ENCODE assay signal across 21 cellular contexts in the genomic region with DNA sequence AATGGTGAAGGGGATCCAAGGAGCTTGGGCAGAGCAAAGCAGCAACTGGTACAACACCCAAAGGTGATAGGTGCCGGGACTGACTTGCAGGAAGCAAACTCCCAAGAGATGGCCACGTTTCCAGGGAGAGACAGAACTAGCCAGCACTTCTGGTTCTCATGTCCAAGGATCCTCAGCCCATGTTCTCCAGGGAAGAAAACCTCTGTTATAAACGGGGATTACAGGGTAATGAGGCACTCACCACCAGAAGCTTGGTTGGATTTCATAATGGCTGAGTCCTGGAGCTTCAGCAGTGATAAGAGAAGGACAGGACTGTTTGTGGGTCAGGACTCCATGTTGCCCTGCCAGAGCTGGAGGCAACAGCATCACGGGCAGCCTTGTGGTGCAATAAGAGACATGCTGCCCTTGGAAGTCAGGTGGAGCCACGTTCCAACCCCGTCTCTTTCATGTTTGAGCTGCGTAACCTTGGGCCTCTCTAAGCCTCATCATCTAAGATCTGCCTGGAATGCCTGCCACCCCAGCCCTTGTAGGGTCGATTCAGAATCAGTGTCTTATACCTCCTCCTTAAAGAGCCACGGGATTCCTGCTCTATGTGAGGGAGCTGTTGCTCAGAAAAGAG.
DNase-seq lines count a peak whose midpoint lies in the region; ATAC-seq and TF ChIP-seq lines count a peak whose summit lies in the region.
"Had no signal": no experiment of that assay in that cellular context is flagged by ENCODE, and none has a peak within 500 bp of the region (broad histone marks: within the 10 kb centered on the region; RNA-seq: fewer than 3 reads in every experiment).

No MANE protein-coding gene starts in this region.

- ATAC-seq in HCT116 = no peak
- no peak for ATAC-seq in activated T-helper 17 cell treated with anti-CD3 and anti-CD28 coated beads, Interleukin-2, amount 50 U/mL, for 72 hours (replicated peaks)
- ATAC-seq in HG03565 (IDR thresholded peaks at IDR 0.05; ENCODE audit: unreplicated experiment) = no peak
- ATAC-seq: effector memory CD8-positive, alpha-beta T cell; GM23338; upper lobe of right lung had no signal

- H3K9ac ChIP-seq in HCT116 (ENCODE audit: low read length) (no peak overlapping the region), skeletal muscle satellite cell (ENCODE audit: low read depth, low read length) (peak overlapping the region; percentile 72)
- H3K9ac ChIP-seq: neural progenitor cell had no signal

- H3K79me2 ChIP-seq in HCT116 (ENCODE audit: insufficient read depth, low read length) = no peaks in the 10 kb centered on the region

- H3K4me1 ChIP-seq in HCT116 (ENCODE audit: control insufficient read depth in 1 of 2, insufficient read depth in 2 of 2, low read length in 2 of 2) (peaks cover 11 to 52% of the 10 kb centered on the region in 2 experiments), ascending aorta (peaks cover 11 to 37% of the 10 kb centered on the region in 2 donors), skeletal muscle satellite cell (ENCODE audit: control insufficient read depth, insufficient read depth, low read length) (peaks cover 81% of the 10 kb centered on the region)

- H3K9me3 ChIP-seq in HCT116 (ENCODE audit: control insufficient read depth in 1 of 2, insufficient read depth in 1 of 2, low read depth in 1 of 2, low read length in 2 of 2) (no peaks in the 10 kb centered on the region), ascending aorta (no peaks in the 10 kb centered on the region), skeletal muscle satellite cell (replicated peaks; ENCODE audit: low read length) (no peaks in the 10 kb centered on the region)
- H3K9me3 ChIP-seq: upper lobe of right lung had no signal

- H2AFZ ChIP-seq in HCT116 (ENCODE audit: low read depth, low read length, poor library complexity, severe bottlenecking) = peak overlapping the region; percentile 21
- H2AFZ ChIP-seq: GM23338 had no signal

- peaks cover 38% of the 10 kb centered on the region for H3K27me3 Mint-ChIP-seq in activated T-helper 17 cell treated with anti-CD3 and anti-CD28 coated beads, Interleukin-2, amount 50 U/mL, for 72 hours

- no peaks in the 10 kb centered on the region for H4K20me1 ChIP-seq in HCT116 (ENCODE audit: insufficient read depth)

- POLR2A ChIA-PET in HCT116 (lab: Charles Lee) = no interaction called here

- H3K9me3 Mint-ChIP-seq in activated T-helper 17 cell treated with anti-CD3 and anti-CD28 coated beads, Interleukin-2, amount 50 U/mL, for 72 hours = no peaks in the 10 kb centered on the region
- H3K9me3 Mint-ChIP-seq: activated naive CD8-positive, alpha-beta T cell treated with anti-CD3 and anti-CD28 coated beads, Interleukin-2, amount 50 U/mL, for 24 hours; effector memory CD8-positive, alpha-beta T cell had no signal

- H3K4me2 ChIP-seq in HCT116 (ENCODE audit: low read length) (peak overlapping the region; percentile 66), skeletal muscle satellite cell (ENCODE audit: low read length) (peak overlapping the region; percentile 70)
- H3K4me2 ChIP-seq: GM23338, neural progenitor cell had no signal

- H3K36me3 Mint-ChIP-seq in activated T-helper 17 cell treated with anti-CD3 and anti-CD28 coated beads, Interleukin-2, amount 50 U/mL, for 72 hours (ENCODE audit: low read depth) = no peaks in the 10 kb centered on the region
- H3K36me3 Mint-ChIP-seq: neural progenitor cell had no signal

- no peak overlapping the region for H3K4me3 Mint-ChIP-seq in activated T-helper 17 cell treated with anti-CD3 and anti-CD28 coated beads, Interleukin-2, amount 50 U/mL, for 72 hours
- H3K4me3 Mint-ChIP-seq: activated naive CD8-positive, alpha-beta T cell treated with anti-CD3 and anti-CD28 coated beads, Interleukin-2, amount 50 U/mL, for 24 hours; effector memory CD8-positive, alpha-beta T cell; GM23338; IgD-negative memory B cell; neural progenitor cell had no signal

- CTCF ChIA-PET in HCT116 (lab: Charles Lee) = interaction anchor here (4.2 kb wide), 1 partner anchor 16 kb away, joined by 23 read pairs; no protein-coding TSS in a partner anchor

- no peaks in the 10 kb centered on the region for H3K9me2 ChIP-seq in HCT116 (ENCODE audit: insufficient read depth)

- no peak for DNase-seq in HCT116 (ENCODE audit: low read depth, low spot score)
- peak in 1 of 2 donors; percentile 44 for DNase-seq in ascending aorta (ENCODE audit: low spot score in 2 of 2)
- peak; percentile 25 for DNase-seq in fibroblast of mammary gland (ENCODE audit: low read depth)
- DNase-seq in SIG-M5 (lab: John Stamatoyannopoulos, UW) = no peak
- no peak for DNase-seq in retina
- DNase-seq: activated CD4-positive, CD25-positive, alpha-beta regulatory T cell; activated CD8-positive, alpha-beta memory T cell treated with anti-CD3 and anti-CD28 coated beads for 24 hours; activated naive CD8-positive, alpha-beta T cell treated with anti-CD3 and anti-CD28 coated beads, Interleukin-2, amount 50 U/mL, for 24 hours; COR-L47; effector memory CD8-positive, alpha-beta T cell; midbrain; NCI-H2107; NCI-H69; stimulated activated naive CD4-positive, alpha-beta T cell treated with Interleukin-2 at 50 U/mL for 16 hours; upper lobe of right lung had no signal

- intact Hi-C loops in HCT116 (cut with micrococcal nuclease) = loop anchor here (10.0 kb wide), 1 partner anchor 327 kb away; no protein-coding TSS in a partner anchor
- intact Hi-C loops in ascending aorta (cut with DNase I) = loop anchor here (2.0 to 10.0 kb wide), 6 partner anchors 13 to 887 kb away; a partner anchor contains a TSS

- H3K36me3 ChIP-seq in HCT116 (ENCODE audit: control insufficient read depth in 1 of 2, insufficient read depth in 2 of 2, low read length in 2 of 2) (no peaks in the 10 kb centered on the region), ascending aorta (no peaks in the 10 kb centered on the region), skeletal muscle satellite cell (ENCODE audit: insufficient read depth, low read length) (no peaks in the 10 kb centered on the region)
- H3K36me3 ChIP-seq: neural progenitor cell, upper lobe of right lung had no signal

- no peak for TF ChIP-seq POLR2A in HCT116 (IDR thresholded peaks at IDR 0.05; ENCODE audit: borderline replicate concordance, extremely low read depth, insufficient read depth, insufficient read length)

- BruUV-seq in HCT116 (replicated peaks; lab: Mats Ljungman, UMichigan) = no TSS peak

- H3K4me3 ChIP-seq in HCT116 (replicated peaks in 1 of 2; ENCODE audit: low read depth in 1 of 2, low read length in 2 of 2) (no peak overlapping the region), ascending aorta (no peak overlapping the region), fibroblast of mammary gland (ENCODE audit: control insufficient read depth, low read depth, low read length) (no peak overlapping the region), skeletal muscle satellite cell (ENCODE audit: low read length) (peak overlapping the region; percentile 2)
- H3K4me3 ChIP-seq: GM23338, neural progenitor cell, upper lobe of right lung had no signal

- H3K27ac Mint-ChIP-seq in activated T-helper 17 cell treated with anti-CD3 and anti-CD28 coated beads, Interleukin-2, amount 50 U/mL, for 72 hours = no peak overlapping the region
- H3K27ac Mint-ChIP-seq: activated naive CD8-positive, alpha-beta T cell treated with anti-CD3 and anti-CD28 coated beads, Interleukin-2, amount 50 U/mL, for 24 hours; effector memory CD8-positive, alpha-beta T cell; GM23338; neural progenitor cell had no signal

- TF ChIP-seq CTCF in HCT116 (IDR thresholded peaks at IDR 0.05 in 2 of 3, conservative IDR thresholded peaks at IDR 0.05 in 1 of 3; ENCODE audit: borderline replicate concordance in 1 of 3, insufficient read depth in 1 of 3, low read depth in 2 of 3, low read length in 2 of 3) (no peak), ascending aorta (IDR thresholded peaks at IDR 0.05) (no peak), fibroblast of mammary gland (conservative IDR thresholded peaks at IDR 0.05; ENCODE audit: control insufficient read depth, insufficient read depth, low read depth, low read length) (no peak)

- H3K27ac ChIP-seq in HCT116 (ENCODE audit: low read depth, low read length) = no peak overlapping the region
- peak overlapping the region; percentile 49 to 85 for H3K27ac ChIP-seq in ascending aorta
- H3K27ac ChIP-seq: neural progenitor cell, upper lobe of right lung had no signal

- no peak for TF ChIP-seq RAD21 in HCT116 (IDR thresholded peaks at IDR 0.05; ENCODE audit: low read depth)

- H3K4me1 Mint-ChIP-seq in activated T-helper 17 cell treated with anti-CD3 and anti-CD28 coated beads, Interleukin-2, amount 50 U/mL, for 72 hours = no peaks in the 10 kb centered on the region
- H3K4me1 Mint-ChIP-seq: activated naive CD8-positive, alpha-beta T cell treated with anti-CD3 and anti-CD28 coated beads, Interleukin-2, amount 50 U/mL, for 24 hours; IgD-negative memory B cell had no signal

- no peaks in the 10 kb centered on the region for H3K27me3 ChIP-seq in HCT116 (ENCODE audit: insufficient read depth, low read length)
- no peaks in the 10 kb centered on the region for H3K27me3 ChIP-seq in ascending aorta
- H3K27me3 ChIP-seq in skeletal muscle satellite cell (ENCODE audit: control insufficient read depth, insufficient read depth, low read length) = no peaks in the 10 kb centered on the region
- H3K27me3 ChIP-seq: neural progenitor cell, upper lobe of right lung had no signal

- RAD21 ChIA-PET in HCT116 (lab: Charles Lee; ENCODE audit: low non-redundant PET in 1 of 2, low total read pairs in 2 of 2, uncharacterized antibody in 2 of 2, unreplicated experiment in 2 of 2) = no interaction called here

TF ChIP-seq in HCT116, 20 proteins besides CTCF, POLR2A, EP300 and RAD21 (continues in another document):
- no peak for TF ChIP-seq TCF7L2 (IDR thresholded peaks at IDR 0.05; ENCODE audit: borderline replicate concordance, extremely low read depth, insufficient read depth, insufficient read length)
- TF ChIP-seq SP1 (IDR thresholded peaks at IDR 0.05; ENCODE audit: low read depth) = no peak
- TF ChIP-seq EZH2phosphoT487 (IDR thresholded peaks at IDR 0.05; ENCODE audit: borderline replicate concordance) = no peak
- no peak for TF ChIP-seq ELF1 (IDR thresholded peaks at IDR 0.05; ENCODE audit: borderline replicate concordance, low read depth)
- TF ChIP-seq EZH2 (IDR thresholded peaks at IDR 0.05) = no peak
- TF ChIP-seq SIN3A (IDR thresholded peaks at IDR 0.05; ENCODE audit: low read depth) = no peak
- TF ChIP-seq ZFX (IDR thresholded peaks at IDR 0.05) = no peak
